Comparison of ENCODE assay signal across 15 cellular contexts in the genomic region with DNA sequence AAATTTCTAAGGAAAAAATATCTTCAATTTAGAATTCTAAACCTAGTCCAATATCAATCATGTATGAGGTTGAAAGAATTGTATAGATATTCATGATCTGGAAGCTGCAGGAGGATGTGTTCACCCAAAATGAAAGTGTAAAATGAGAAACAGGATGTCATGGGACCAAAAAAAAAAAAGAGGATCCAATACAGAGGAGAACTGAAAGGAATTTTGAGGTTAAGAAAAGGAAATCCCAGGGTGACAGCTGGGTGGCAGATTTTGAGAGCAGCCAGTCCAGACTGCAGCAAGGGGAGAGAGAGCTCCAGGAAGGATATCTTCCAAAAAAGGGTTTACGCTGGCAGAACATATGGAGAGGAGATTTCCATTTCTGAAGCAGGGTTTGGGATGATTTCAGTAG. TPM values are rescaled to one million over a fixed set of nuclear protein-coding genes. Genes with fewer than 3 reads are reported as not detected.
DNase-seq lines count a peak whose midpoint lies in the region; ATAC-seq, FAIRE-seq and TF ChIP-seq lines count a peak whose summit lies in the region.
"Had no signal": no experiment of that assay in that cellular context is flagged by ENCODE, and none has a peak within 500 bp of the region (broad histone marks: within the 10 kb centered on the region; RNA-seq: fewer than 3 reads in every experiment).

No MANE protein-coding gene starts in this region.

- intact Hi-C loops in sciatic nerve (cut with DNase I): no loop called here

- ATAC-seq in sciatic nerve (peak; percentile 68), HG02763 (IDR thresholded peaks at IDR 0.05; ENCODE audit: unreplicated experiment) (no peak), GM18511 (IDR thresholded peaks at IDR 0.05; ENCODE audit: unreplicated experiment) (no peak)
- no peak for ATAC-seq in activated naive CD4-positive, alpha-beta T cell treated with anti-CD3 and anti-CD28 coated beads, Interleukin-2, amount 50 U/mL, for 72 hours

- no peak for FAIRE-seq in GM12891 (lab: Jason Lieb, UNC)
- FAIRE-seq: frontal cortex had no signal

- DNase-seq in GM12891 (ENCODE audit: insufficient read length, low spot score) (no peak), NCI-H524 (lab: John Stamatoyannopoulos, UW) (peak; percentile 83 to 87), fibroblast of villous mesenchyme (ENCODE audit: low read depth) (peak; percentile 23), sciatic nerve (ENCODE audit: low spot score) (no peak)
- no peak for DNase-seq in stimulated activated CD8-positive, alpha-beta memory T cell treated with anti-CD3 and anti-CD28 coated beads, Interleukin-4, amount 100 ng/mL, for 48 hours
- DNase-seq in activated naive CD4-positive, alpha-beta T cell treated with anti-CD3 and anti-CD28 coated beads, Interleukin-2, amount 50 U/mL, for 72 hours (ENCODE audit: low spot score in 2 of 2): no peak
- DNase-seq: activated CD4-positive, alpha-beta T cell treated with anti-CD3 and anti-CD28 coated beads for 4 hours; NCI-H1436 treated with DMSO at 0.1 percent for 48 hours; NCI-H774 had no signal

- no peak overlapping the region for H3K4me3 ChIP-seq in fibroblast of villous mesenchyme (ENCODE audit: low read depth, low read length)

- peaks cover 6 to 17% of the 10 kb centered on the region in 2 donors for H3K9me3 Mint-ChIP-seq in activated naive CD4-positive, alpha-beta T cell treated with anti-CD3 and anti-CD28 coated beads, Interleukin-2, amount 50 U/mL, for 72 hours

- TF ChIP-seq CTCF in fibroblast of villous mesenchyme (IDR thresholded peaks at IDR 0.05; ENCODE audit: insufficient read depth, low read depth, low read length): no peak

- peaks cover 10 to 19% of the 10 kb centered on the region in 2 donors for H3K36me3 Mint-ChIP-seq in activated naive CD4-positive, alpha-beta T cell treated with anti-CD3 and anti-CD28 coated beads, Interleukin-2, amount 50 U/mL, for 72 hours

- no peak overlapping the region for H3K27ac Mint-ChIP-seq in activated naive CD4-positive, alpha-beta T cell treated with anti-CD3 and anti-CD28 coated beads, Interleukin-2, amount 50 U/mL, for 72 hours
- H3K27ac Mint-ChIP-seq: activated T-helper 1 cell treated with anti-CD3 and anti-CD28 coated beads, Interleukin-12 subunit alpha, Interleukin-12 subunit beta, Interleukin-2, Interleukin-4 antibody, amounts not matched to agents 30 ng/mL and 10 ng/mL and 1 ng/mL, durations not matched to agents 14 hours and 24 hours and 36 hours; type B pancreatic cell had no signal

- no peak for TF ChIP-seq POLR2A in GM12891 (IDR thresholded peaks at IDR 0.05; ENCODE audit: low read depth, low read length)

TF ChIP-seq in GM12891, 5 proteins besides CTCF, POLR2A, EP300 and RAD21:
- TF ChIP-seq SPI1 (IDR thresholded peaks at IDR 0.05; ENCODE audit: low read depth, low read length): peak; percentile 66
- no peak for TF ChIP-seq TAF1 (IDR thresholded peaks at IDR 0.05; ENCODE audit: low read depth, low read length)
- TF ChIP-seq POU2F2 (IDR thresholded peaks at IDR 0.05; ENCODE audit: low read depth, low read length): no peak

RNA-seq across cellular contexts. Expression of gene TLR10, which starts 38.9 kb away (rescaled TPM):
- polyA plus RNA-seq in GM12891 (2012; ENCODE audit: low read depth, missing spikeins): 52.6 TPM
- total RNA-seq in fibroblast of villous mesenchyme: not detected in 2 replicates
- 1.6 TPM for total RNA-seq in sciatic nerve
- under 1 TPM in 1 of 2 donors, not detected in 1; 0.27 TPM for total RNA-seq in activated naive CD4-positive, alpha-beta T cell treated with anti-CD3 and anti-CD28 coated beads, Interleukin-2, amount 50 U/mL, for 72 hours
- total RNA-seq: activated T-helper 1 cell treated with anti-CD3 and anti-CD28 coated beads, Interleukin-12 subunit alpha, Interleukin-12 subunit beta, Interleukin-2, Interleukin-4 antibody, amounts not matched to agents 30 ng/mL and 10 ng/mL and 1 ng/mL, durations not matched to agents 14 hours and 24 hours and 36 hours; kidney epithelial cell had no signal

Comparison
In these comparisons a context has a peak if more than half of its experiments do, and no peak if none do; other contexts are left out.
1. DNase-seq: peak in NCI-H524 (2 of 2) and fibroblast of villous mesenchyme (single experiment); none in GM12891 (single experiment), sciatic nerve (single experiment), stimulated activated CD8-positive, alpha-beta memory T cell treated with anti-CD3 and anti-CD28 coated beads, Interleukin-4, amount 100 ng/mL, for 48 hours (single experiment) and activated naive CD4-positive, alpha-beta T cell treated with anti-CD3 and anti-CD28 coated beads, Interleukin-2, amount 50 U/mL, for 72 hours (0 of 2).